11 cellular contexts compared by ENCODE assay signal in genomic region chr13:81872581-81872980, GRCh38.
A peak's percentile ranks its signal among the peaks of the same experiment; 100 is the strongest.
DNase-seq lines count a peak whose midpoint lies in the region; ATAC-seq and TF ChIP-seq lines count a peak whose summit lies in the region.
"Had no signal": no experiment of that assay in that cellular context is flagged by ENCODE, and none has a peak within 500 bp of the region (broad histone marks: within the 10 kb centered on the region; RNA-seq: fewer than 3 reads in every experiment).

No MANE protein-coding gene starts in this region.

- no peak overlapping the region for H3K27ac ChIP-seq in HEK293 (ENCODE audit: extremely low read depth, low read depth, low read length)
- H3K27ac ChIP-seq in foreskin keratinocyte: no peak overlapping the region
- no peak overlapping the region for H3K27ac ChIP-seq in uterus
- H3K27ac ChIP-seq: tibial nerve had no signal

- in situ Hi-C loops in ACHN (cut with HindIII; ENCODE audit: low pct_ligation_motif_present, low pct_unique_long_range_greater_than_20kb, low sequenced_read_pairs): no loop called here

- DNase-seq in ACHN: peak; percentile 42
- DNase-seq in NCI-H82 treated with DMSO at 0.1 percent for 48 hours (lab: John Stamatoyannopoulos, UW; ENCODE audit: unreplicated experiment): peak; percentile 44
- DNase-seq in foreskin keratinocyte: peak in 1 of 2 donors; percentile 3
- DNase-seq in activated CD4-positive, alpha-beta T cell treated with anti-CD3 and anti-CD28 coated beads for 48 hours: no peak
- no peak for DNase-seq in stimulated activated CD4-positive, alpha-beta T cell treated with anti-CD3 and anti-CD28 coated beads, Interleukin-2, amount 100 ng/mL, for 24 hours
- DNase-seq in dedifferentiated amniotic fluid mesenchymal stem cell (ENCODE audit: extremely low spot score): no peak
- DNase-seq in uterus: no peak
- DNase-seq: activated B cell treated with CpG ODN at 0.5 μM for 24 hours; CD4-positive, CD25-positive, alpha-beta regulatory T cell had no signal

- POLR2A ChIA-PET in HEK293 (lab: Yijun Ruan, JAX): no interaction called here

- no peak overlapping the region for H3K4me3 ChIP-seq in HEK293 (ENCODE audit: low read depth, low read length)
- H3K4me3 ChIP-seq in uterus: no peak overlapping the region
- H3K4me3 ChIP-seq: tibial nerve had no signal

- H3K36me3 ChIP-seq in HEK293 (ENCODE audit: control insufficient read depth in 2 of 2, insufficient read depth in 1 of 2, low read length in 2 of 2) (no peaks in the 10 kb centered on the region), uterus (no peaks in the 10 kb centered on the region)
- H3K36me3 ChIP-seq: tibial nerve had no signal

- H3K9me3 ChIP-seq in HEK293 (ENCODE audit: control insufficient read depth, insufficient read depth, low read depth, low read length): no peaks in the 10 kb centered on the region
- H3K9me3 ChIP-seq in uterus: no peaks in the 10 kb centered on the region
- H3K9me3 ChIP-seq: tibial nerve had no signal

- H3K27me3 ChIP-seq in foreskin keratinocyte: no peaks in the 10 kb centered on the region
- no peaks in the 10 kb centered on the region for H3K27me3 ChIP-seq in uterus
- H3K27me3 ChIP-seq: tibial nerve had no signal

- no peak for ATAC-seq in foreskin keratinocyte

- CTCF ChIA-PET in HEK293 (lab: Yijun Ruan, JAX): interaction anchor here (0.6 to 2.0 kb wide), 10 partner anchors 11 to 702 kb away, joined by 3 to 9 read pairs (median 4); no protein-coding TSS in a partner anchor

- H3K4me1 ChIP-seq in HEK293 (ENCODE audit: control insufficient read depth, insufficient read depth, low read length) (no peaks in the 10 kb centered on the region), foreskin keratinocyte (no peaks in the 10 kb centered on the region), uterus (no peaks in the 10 kb centered on the region)
- H3K4me1 ChIP-seq: tibial nerve had no signal

- intact Hi-C loops in uterus (cut with DNase I; ENCODE audit: low total_unique reads): no loop called here

- TF ChIP-seq POLR2A in uterus (IDR thresholded peaks at IDR 0.05): no peak

- TF ChIP-seq CTCF in HEK293 (tag by site-specific recombination; IDR thresholded peaks at IDR 0.05) (no peak), foreskin keratinocyte (conservative IDR thresholded peaks at IDR 0.05) (peak; percentile 35), uterus (IDR thresholded peaks at IDR 0.05) (no peak)

TF ChIP-seq in HEK293, 187 proteins besides CTCF, POLR2A, EP300 and RAD21:
- TF ChIP-seq OVOL3 (tag by site-specific recombination; IDR thresholded peaks at IDR 0.05) (no peak), ZNF610 (tag by site-specific recombination; IDR thresholded peaks at IDR 0.05; ENCODE audit: borderline replicate concordance) (no peak), HOXD13 (CRISPR knock-in tag; IDR thresholded peaks at IDR 0.05; ENCODE audit: borderline replicate concordance) (no peak), KLF1 (tag by site-specific recombination; IDR thresholded peaks at IDR 0.05) (no peak), ZNF221 (tag by site-specific recombination; IDR thresholded peaks at IDR 0.05; ENCODE audit: borderline replicate concordance) (no peak), ZNF423 (tag by site-specific recombination; IDR thresholded peaks at IDR 0.05) (no peak), ZNF654 (tag by site-specific recombination; IDR thresholded peaks at IDR 0.05; ENCODE audit: low read depth) (0 out of 2 replicates have a peak, but pooled peaks have one; percentile 8)

Comparison
In these comparisons a context has a peak if more than half of its experiments do, and no peak if none do; other contexts are left out.
1. DNase-seq: peak in ACHN (single experiment) and NCI-H82 treated with DMSO at 0.1 percent for 48 hours (single experiment); none in activated CD4-positive, alpha-beta T cell treated with anti-CD3 and anti-CD28 coated beads for 48 hours (single experiment), stimulated activated CD4-positive, alpha-beta T cell treated with anti-CD3 and anti-CD28 coated beads, Interleukin-2, amount 100 ng/mL, for 24 hours (0 of 2), dedifferentiated amniotic fluid mesenchymal stem cell (single experiment) and uterus (0 of 2).